32 cellular contexts compared by ENCODE assay signal in the genomic region with DNA sequence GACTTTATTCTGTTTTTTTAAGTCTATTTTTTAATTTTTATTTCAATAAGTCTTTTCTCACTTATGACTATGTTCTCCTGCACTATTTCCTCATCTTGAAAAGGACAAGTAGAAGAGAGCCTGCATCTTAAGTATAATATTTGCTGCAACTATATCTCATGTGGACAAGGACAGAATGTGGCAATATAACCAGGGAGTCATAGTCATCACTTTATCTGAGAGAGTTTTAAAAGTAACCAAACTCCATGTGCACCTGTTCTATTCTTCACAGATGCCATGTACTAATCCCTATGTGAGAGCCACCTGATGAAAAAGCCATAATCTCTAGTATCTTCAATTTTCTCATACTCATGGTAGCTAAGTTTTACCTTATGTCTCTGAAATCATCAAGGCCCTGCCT.
"Had no signal": no experiment of that assay in that cellular context is flagged by ENCODE, and none has a peak within 500 bp of the region (broad histone marks: within the 10 kb centered on the region; RNA-seq: fewer than 3 reads in every experiment).

No MANE protein-coding gene starts in this region.

- H3K4me3 ChIP-seq: adrenal gland, ascending aorta, body of pancreas, breast epithelium, cardiac muscle cell had no signal

- H3K9me3 ChIP-seq: adrenal gland, ascending aorta, body of pancreas, breast epithelium had no signal

- H3K27me3 ChIP-seq: adrenal gland, ascending aorta, body of pancreas, brain microvascular endothelial cell, breast epithelium, cardiac muscle cell had no signal

- DNase-seq: activated effector memory CD4-positive, alpha-beta T cell treated with anti-CD3 and anti-CD28 coated beads, Interleukin-2, amount 50 U/mL, for 16 hours; activated effector memory CD4-positive, alpha-beta T cell treated with Interleukin-2 at 50 U/mL for 16 hours; activated gamma-delta T cell; activated gamma-delta T cell treated with Interleukin-2 at 50 U/mL for 16 hours; activated naive CD4-positive, alpha-beta T cell; activated naive CD4-positive, alpha-beta T cell treated with anti-CD3 and anti-CD28 coated beads for 36 hours; activated naive CD4-positive, alpha-beta T cell treated with anti-CD3 and anti-CD28 coated beads, Interleukin-2, amount 10 ng/mL, durations not matched to agents 7 days and 5 days; activated naive CD4-positive, alpha-beta T cell treated with anti-CD3 and anti-CD28 coated beads, Interleukin-2, amount 50 U/mL, for 16 hours; activated naive CD4-positive, alpha-beta T cell treated with Interleukin-2 at 50 U/mL for 16 hours; activated naive CD8-positive, alpha-beta T cell treated with anti-CD3 and anti-CD28 coated beads for 36 hours; activated naive CD8-positive, alpha-beta T cell treated with anti-CD3 and anti-CD28 coated beads, Interleukin-2, amount 10 ng/mL, durations not matched to agents 7 days and 5 days; activated naive CD8-positive, alpha-beta T cell treated with anti-CD3 and anti-CD28 coated beads, Interleukin-2, amount 50 U/mL, for 24 hours; activated T-cell treated with anti-CD3 and anti-CD28 coated beads, Interleukin-2, amount 50 U/mL, for 1 hour; activated T-cell treated with anti-CD3 and anti-CD28 coated beads, Interleukin-2, amount 50 U/mL, for 24 hours; activated T-cell treated with anti-CD3 and anti-CD28 coated beads, Interleukin-2, amount 50 U/mL, for 4 hours; activated T-cell treated with anti-CD3 and anti-CD28 coated beads, Interleukin-2, amount 50 U/mL, for 48 hours; activated T-cell treated with anti-CD3 and anti-CD28 coated beads, Interleukin-2, amount 50 U/mL, for 72 hours; adrenal gland; amniotic stem cell; amygdala; anterior cingulate cortex; aorta; body of pancreas; brain microvascular endothelial cell; caudate nucleus; central memory CD4-positive, alpha-beta T cell; cerebellar nuclear complex had no signal

- H3K4me1 ChIP-seq: adrenal gland, ascending aorta, body of pancreas, breast epithelium had no signal

- ATAC-seq: activated naive CD4-positive, alpha-beta T cell treated with anti-CD3 and anti-CD28 coated beads, Interleukin-2, amount 50 U/mL, for 72 hours; activated naive CD8-positive, alpha-beta T cell treated with anti-CD3 and anti-CD28 coated beads, Interleukin-2, amount 50 U/mL, for 24 hours; activated T-cell treated with anti-CD3 and anti-CD28 coated beads, Interleukin-2, amount 50 U/mL, for 4 hours; activated T-cell treated with anti-CD3 and anti-CD28 coated beads, Interleukin-2, amount 50 U/mL, for 72 hours; activated T-helper 17 cell treated with anti-CD3 and anti-CD28 coated beads, Interleukin-2, amount 50 U/mL, for 72 hours; body of pancreas had no signal

- H3K36me3 ChIP-seq: adrenal gland, ascending aorta, brain microvascular endothelial cell, breast epithelium, cardiac muscle cell had no signal

- H3K27ac ChIP-seq: adrenal gland, ascending aorta, body of pancreas, brain microvascular endothelial cell, breast epithelium, cardiac muscle cell had no signal
